9 cellular contexts compared by ENCODE assay signal in the genomic region with DNA sequence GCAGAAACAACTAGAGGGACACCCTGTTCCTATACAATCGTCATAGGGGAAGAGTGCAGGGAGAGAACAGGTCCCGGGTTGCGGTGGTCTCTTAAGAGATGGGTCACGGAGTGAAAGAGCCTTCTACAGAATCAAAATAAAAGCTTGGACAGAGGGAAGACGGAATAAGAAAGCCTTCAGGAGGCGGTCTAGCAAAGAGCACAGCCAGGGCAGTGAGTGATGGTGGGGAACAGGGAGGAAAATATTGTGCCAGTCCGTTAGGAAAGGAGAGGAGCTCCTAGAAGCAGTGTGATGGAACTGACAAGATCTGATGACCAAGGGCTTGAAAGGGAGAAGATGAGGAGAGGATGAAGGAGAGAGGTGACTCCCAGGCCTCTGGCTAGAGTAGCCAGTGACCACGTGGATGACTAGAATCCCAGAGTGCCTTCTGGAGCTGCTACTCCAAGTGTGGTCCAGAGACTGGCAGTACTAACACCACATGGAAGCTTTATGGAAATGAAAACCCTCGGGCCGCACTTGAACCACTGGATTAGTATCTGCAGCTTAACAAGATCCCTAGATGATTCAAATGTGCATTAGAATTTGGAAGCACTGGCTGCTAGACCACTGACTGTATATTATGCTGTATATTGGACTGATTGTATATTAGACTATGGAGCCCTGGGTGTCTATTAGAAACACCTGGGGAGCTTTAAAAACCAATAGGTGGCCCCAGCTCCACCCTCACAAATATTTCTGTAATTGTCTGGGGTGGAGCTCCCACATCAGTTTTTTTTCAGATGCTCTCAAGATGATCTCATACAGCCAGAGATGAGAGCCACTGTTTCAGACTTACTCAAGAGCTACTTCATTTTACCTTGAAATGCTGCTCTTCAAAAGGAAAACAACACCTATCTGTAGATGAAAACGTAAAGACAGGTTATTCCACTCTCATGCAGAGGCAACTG. TPM values are rescaled to one million over a fixed set of nuclear protein-coding genes. Genes with fewer than 3 reads are reported as not detected.
DNase-seq lines count a peak whose midpoint lies in the region; ATAC-seq, FAIRE-seq and TF ChIP-seq lines count a peak whose summit lies in the region.
"Had no signal": no experiment of that assay in that cellular context is flagged by ENCODE, and none has a peak within 500 bp of the region (broad histone marks: within the 10 kb centered on the region; RNA-seq: fewer than 3 reads in every experiment).

No MANE protein-coding gene starts in this region.

- H3K27ac ChIP-seq in heart right ventricle, result peak overlapping the region in 4 of 10 donors; percentile 64 to 80 (median 72)
- peak overlapping the region; percentile 21 for H3K27ac ChIP-seq in keratinocyte (ENCODE audit: control insufficient read depth, insufficient read depth, low read length)

- H3K4me1 Mint-ChIP-seq in activated CD8-positive, alpha-beta T cell treated with anti-CD3 and anti-CD28 coated beads for 36 hours (ENCODE audit: low read depth), result peaks cover 16% of the 10 kb centered on the region

- H2AFZ ChIP-seq in keratinocyte (ENCODE audit: control insufficient read depth, low read length), result peak overlapping the region; percentile 21

- CTCF ChIA-PET in activated CD8-positive, alpha-beta T cell treated with anti-CD3 and anti-CD28 coated beads for 36 hours (lab: Charles Lee), result no interaction called here

- H4K20me1 ChIP-seq in keratinocyte (ENCODE audit: control insufficient read depth, extremely low read depth, insufficient read depth, low read length), result no peaks in the 10 kb centered on the region

- dilution Hi-C loops in keratinocyte (cut with MboI; ENCODE audit: extremely low pct_ligation_motif_present, low sequenced_read_pairs), result no loop called here

- FAIRE-seq in keratinocyte (lab: Jason Lieb, UNC), result peak; percentile 36
- FAIRE-seq in urothelium cell line (lab: Jason Lieb, UNC), result peak; percentile 78
- FAIRE-seq: endometrium had no signal

- no peaks in the 10 kb centered on the region for H3K36me3 Mint-ChIP-seq in activated CD8-positive, alpha-beta T cell treated with anti-CD3 and anti-CD28 coated beads for 36 hours (ENCODE audit: low read depth)

- H3K27ac Mint-ChIP-seq in activated CD8-positive, alpha-beta T cell treated with anti-CD3 and anti-CD28 coated beads for 36 hours, result no peak overlapping the region

- H3K79me2 ChIP-seq in keratinocyte (ENCODE audit: control insufficient read depth, insufficient read depth, low read length), result peaks cover 23% of the 10 kb centered on the region

- H3K9me3 Mint-ChIP-seq in activated CD8-positive, alpha-beta T cell treated with anti-CD3 and anti-CD28 coated beads for 36 hours, result no peaks in the 10 kb centered on the region

- H3K4me1 ChIP-seq in heart right ventricle, result peaks cover 0 to 24% (median 12%) of the 10 kb centered on the region in 9 donors
- peaks cover 26% of the 10 kb centered on the region for H3K4me1 ChIP-seq in keratinocyte (ENCODE audit: control insufficient read depth, extremely low read depth, insufficient read depth, low read length)

- intact Hi-C loops in heart right ventricle (cut with DNase I) (loop anchor here in 1 of 10 donors (5.0 kb wide), 1 partner anchor 45 kb away; no protein-coding TSS in a partner anchor), Right ventricle myocardium inferior (cut with DNase I) (no loop called here), lower leg skin (cut with DNase I; ENCODE audit: low total_unique reads) (no loop called here)
- intact Hi-C loops in activated CD8-positive, alpha-beta T cell treated with anti-CD3 and anti-CD28 coated beads for 36 hours (cut with micrococcal nuclease), result no loop called here

- peaks cover 0 to 53% (median 32%) of the 10 kb centered on the region in 7 donors for H3K27me3 ChIP-seq in heart right ventricle
- H3K27me3 ChIP-seq in keratinocyte (ENCODE audit: control insufficient read depth, extremely low read depth, insufficient read depth, low read length), result no peaks in the 10 kb centered on the region

- H3K4me2 ChIP-seq in keratinocyte (ENCODE audit: control insufficient read depth, extremely low read depth, insufficient read depth, low read depth, low read length), result peak overlapping the region; percentile 90

- no peak for TF ChIP-seq POLR2A in lower leg skin (IDR thresholded peaks at IDR 0.05)

- no peaks in the 10 kb centered on the region for H3K9me1 ChIP-seq in keratinocyte (ENCODE audit: control insufficient read depth, extremely low read depth, insufficient read depth, low read length)

- 61 to 63% methylated on average over 11 of the region's 11 CpGs for WGBS in heart right ventricle, 2 donors
- 70 to 74% methylated on average over 11 of the region's 11 CpGs for WGBS in lower leg skin, 2 donors

- POLR2A ChIA-PET in activated CD8-positive, alpha-beta T cell treated with anti-CD3 and anti-CD28 coated beads for 36 hours (lab: Charles Lee), result interaction anchor here (1.0 kb wide), 1 partner anchor 25 kb away, joined by 3 read pairs; no protein-coding TSS in a partner anchor

- H3K9me3 ChIP-seq in heart right ventricle, result no peaks in the 10 kb centered on the region
- H3K9me3 ChIP-seq in keratinocyte (ENCODE audit: control insufficient read depth, low read depth, low read length), result no peaks in the 10 kb centered on the region

- ATAC-seq in heart right ventricle (peak in 1 of 8 donors; percentile 3), Right ventricle myocardium inferior (no peak), GM21526 (IDR thresholded peaks at IDR 0.05; ENCODE audit: low FRiP score, unreplicated experiment) (no peak), HG03442 (IDR thresholded peaks at IDR 0.05; ENCODE audit: unreplicated experiment) (no peak)
- ATAC-seq in activated CD8-positive, alpha-beta T cell treated with anti-CD3 and anti-CD28 coated beads for 36 hours, result no peak

- TF ChIP-seq CTCF in heart right ventricle (IDR thresholded peaks at IDR 0.05) (no peak), keratinocyte (optimal IDR thresholded peaks at IDR 0.05 in 1 of 3, IDR thresholded peaks at IDR 0.05 in 1 of 3, conservative IDR thresholded peaks at IDR 0.05 in 1 of 3; ENCODE audit: extremely low read depth in 1 of 3, insufficient read depth in 2 of 3, low read length in 3 of 3) (no peak), lower leg skin (IDR thresholded peaks at IDR 0.05) (no peak)
- no peak for TF ChIP-seq CTCF in activated CD8-positive, alpha-beta T cell treated with anti-CD3 and anti-CD28 coated beads for 36 hours (IDR thresholded peaks at IDR 0.05)

- DNase-seq in heart right ventricle, result no peak
- no peak for DNase-seq in Right ventricle myocardium inferior (ENCODE audit: missing footprints)
- no peak for DNase-seq in activated CD8-positive, alpha-beta T cell treated with anti-CD3 and anti-CD28 coated beads for 36 hours
- DNase-seq in keratinocyte (ENCODE audit: low read depth, low spot score), result no peak
- no peak for DNase-seq in urothelium cell line (ENCODE audit: low spot score)
- no peak for DNase-seq in lower leg skin (ENCODE audit: low spot score in 2 of 2)

- peak overlapping the region; percentile 79 for H3K9ac ChIP-seq in keratinocyte (ENCODE audit: control insufficient read depth, extremely low read depth, insufficient read depth, low read length)

- H3K4me3 ChIP-seq in heart right ventricle, result peak overlapping the region in 6 of 10 donors; percentile 58 to 73 (median 70)
- peak overlapping the region; percentile 64 to 88 (median 83) for H3K4me3 ChIP-seq in keratinocyte (ENCODE audit: control insufficient read depth in 2 of 3, extremely low read depth in 1 of 3, insufficient read depth in 2 of 3, low read depth in 1 of 3, low read length in 3 of 3)
- no peak overlapping the region for H3K4me3 ChIP-seq in lower leg skin (ENCODE audit: low read depth, poor library complexity, severe bottlenecking)

- H3K27me3 Mint-ChIP-seq in activated CD8-positive, alpha-beta T cell treated with anti-CD3 and anti-CD28 coated beads for 36 hours, result peaks cover 42% of the 10 kb centered on the region

- H3K36me3 ChIP-seq in heart right ventricle (no peaks in the 10 kb centered on the region), keratinocyte (ENCODE audit: control insufficient read depth in 2 of 2, extremely low read depth in 1 of 2, insufficient read depth in 2 of 2, low read length in 2 of 2) (peaks cover 0 to 2% of the 10 kb centered on the region in 2 experiments)

- H3K4me3 Mint-ChIP-seq in activated CD8-positive, alpha-beta T cell treated with anti-CD3 and anti-CD28 coated beads for 36 hours, result peak overlapping the region; percentile 71

RNA-seq across cellular contexts. Expression of a gene that starts 1.1 kb away (rescaled TPM):
- total RNA-seq in heart right ventricle, result 1 to 10 TPM in 4 of 10 donors, under 1 TPM in 6; 0.17 to 3.4 (median 0.99) TPM
- 1 to 10 TPM in 1 of 2 donors, under 1 TPM in 1; 0.73 to 1.8 TPM for polyA plus RNA-seq in heart right ventricle
- total RNA-seq in Right ventricle myocardium inferior, result 0.84 TPM
- under 1 TPM in 1 of 2 experiments, not detected in 1; 0.43 TPM for total RNA-seq in activated CD8-positive, alpha-beta T cell treated with anti-CD3 and anti-CD28 coated beads for 36 hours
- polyA plus RNA-seq in keratinocyte, result 11.5 to 14.6 TPM (median 12.5 TPM) in 3 replicates
- polyA plus RNA-seq in keratinocyte (2011; ENCODE audit: low read depth), result 3.2 TPM
- polyA plus RNA-seq in keratinocyte (2011; cell fraction: cytosol; rRNA removed), result 10.1 and 17.4 TPM in 2 replicates
- polyA plus RNA-seq in keratinocyte (2011; cell fraction: nucleus; rRNA removed), result 9.9 and 13.2 TPM in 2 replicates
- 2.5 and 23.9 TPM in 2 replicates for polyA plus RNA-seq in keratinocyte (2012; ENCODE audit: low replicate concordance)
- polyA minus RNA-seq in keratinocyte, result 18.1 to 32.8 TPM (median 21.6 TPM) in 3 replicates
- 24.7 TPM for polyA minus RNA-seq in keratinocyte (2011; cell fraction: cytosol; rRNA and poly(A)+ RNA removed)
- 13.8 and 15.4 TPM in 2 replicates for polyA minus RNA-seq in keratinocyte (2011; cell fraction: nucleus; rRNA and poly(A)+ RNA removed)
- total RNA-seq in lower leg skin, result 10 to 100 TPM in 2 of 4 donors, 1 to 10 TPM in 2; 6.6 to 12.9 (median 9.1) TPM
